Comparison of ENCODE assay signal across 1 cellular context in the genomic region with DNA sequence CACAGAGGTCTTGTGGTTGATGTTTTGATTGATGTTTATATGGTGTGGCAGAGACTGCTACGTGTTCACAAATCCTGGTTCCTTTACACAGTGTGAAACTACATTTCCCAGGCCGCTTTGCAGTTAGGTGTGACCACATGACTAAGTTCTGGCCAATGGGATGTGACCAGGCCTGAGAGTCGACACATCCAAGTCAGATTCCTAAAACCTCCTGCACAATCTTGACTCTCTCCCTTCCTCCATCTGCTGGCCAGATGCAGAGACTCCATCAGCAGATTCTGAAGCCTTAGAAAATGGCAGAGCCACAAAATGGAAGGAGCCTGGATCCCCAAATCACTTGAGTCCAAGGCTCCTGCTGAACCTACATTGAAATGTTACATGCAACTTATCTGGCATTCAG.
TF ChIP-seq lines count a peak whose summit lies in the region.

No MANE protein-coding gene starts in this region.

TF ChIP-seq in HepG2, 621 proteins besides CTCF, POLR2A, EP300 and RAD21:
- TF ChIP-seq, protein P1, sequence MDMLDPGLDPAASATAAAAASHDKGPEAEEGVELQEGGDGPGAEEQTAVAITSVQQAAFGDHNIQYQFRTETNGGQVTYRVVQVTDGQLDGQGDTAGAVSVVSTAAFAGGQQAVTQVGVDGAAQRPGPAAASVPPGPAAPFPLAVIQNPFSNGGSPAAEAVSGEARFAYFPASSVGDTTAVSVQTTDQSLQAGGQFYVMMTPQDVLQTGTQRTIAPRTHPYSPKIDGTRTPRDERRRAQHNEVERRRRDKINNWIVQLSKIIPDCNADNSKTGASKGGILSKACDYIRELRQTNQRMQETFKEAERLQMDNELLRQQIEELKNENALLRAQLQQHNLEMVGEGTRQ (IDR thresholded peaks at IDR 0.05; ENCODE audit: low read depth, low read length), result 0 out of 2 replicates have a peak, but pooled peaks have one; percentile 41
- TF ChIP-seq, protein P1 (CRISPR knock-in tag; IDR thresholded peaks at IDR 0.05; ENCODE audit: borderline replicate concordance), result peak; percentile 72; the same call in 1 of the 2 replicates
- TF ChIP-seq POLR2AphosphoS2 (IDR thresholded peaks at IDR 0.05; ENCODE audit: low read depth, low read length) (no peak), CEBPG (CRISPR knock-in tag; IDR thresholded peaks at IDR 0.05) (no peak), ZNF772 (CRISPR knock-in tag; IDR thresholded peaks at IDR 0.05) (no peak), MAFK (conservative IDR thresholded peaks at IDR 0.05 in 1 of 2, IDR thresholded peaks at IDR 0.05 in 1 of 2; ENCODE audit: low read length in 2 of 2) (no peak), SOX5 (CRISPR knock-in tag; IDR thresholded peaks at IDR 0.05; ENCODE audit: borderline replicate concordance) (no peak), ATAD3A (CRISPR knock-in tag; IDR thresholded peaks at IDR 0.05) (no peak), FOSL1 (CRISPR knock-in tag; IDR thresholded peaks at IDR 0.05; ENCODE audit: borderline replicate concordance) (no peak), ZNF383 (CRISPR knock-in tag; IDR thresholded peaks at IDR 0.05; ENCODE audit: borderline replicate concordance) (no peak), NFYC (CRISPR knock-in tag; IDR thresholded peaks at IDR 0.05) (peak; percentile 76), NFYB (CRISPR knock-in tag; IDR thresholded peaks at IDR 0.05) (peak; percentile 72), ZNF547 (CRISPR knock-in tag; IDR thresholded peaks at IDR 0.05) (no peak), ELK4 (CRISPR knock-in tag; IDR thresholded peaks at IDR 0.05; ENCODE audit: borderline replicate concordance) (no peak), ARNT2 (CRISPR knock-in tag; IDR thresholded peaks at IDR 0.05; ENCODE audit: low read depth) (no peak), ZBTB8A (CRISPR knock-in tag; IDR thresholded peaks at IDR 0.05; ENCODE audit: borderline replicate concordance, low read depth) (no peak), ZNF564 (CRISPR knock-in tag; IDR thresholded peaks at IDR 0.05) (no peak), ZSCAN21 (CRISPR knock-in tag; IDR thresholded peaks at IDR 0.05; ENCODE audit: borderline replicate concordance) (no peak), ZFP82 (CRISPR knock-in tag; IDR thresholded peaks at IDR 0.05; ENCODE audit: borderline replicate concordance) (no peak), THAP11 (CRISPR knock-in tag; IDR thresholded peaks at IDR 0.05) (peak; percentile 96), ZNF510 (CRISPR knock-in tag; IDR thresholded peaks at IDR 0.05; ENCODE audit: low read depth) (no peak), ZNF562 (CRISPR knock-in tag; IDR thresholded peaks at IDR 0.05; ENCODE audit: borderline replicate concordance) (no peak), CREB1 (IDR thresholded peaks at IDR 0.05) (no peak), CREB1 (CRISPR knock-in tag; IDR thresholded peaks at IDR 0.05) (no peak), STAT5B (CRISPR knock-in tag; IDR thresholded peaks at IDR 0.05) (no peak), HCFC1 (IDR thresholded peaks at IDR 0.05; ENCODE audit: low read depth, low read length) (peak; percentile 43; the same call in 1 of the 2 replicates), RFXAP (CRISPR knock-in tag; IDR thresholded peaks at IDR 0.05; ENCODE audit: borderline replicate concordance) (no peak), IKZF4 (CRISPR knock-in tag; IDR thresholded peaks at IDR 0.05; ENCODE audit: borderline replicate concordance, low read depth, not compliant biosample characterization) (no peak), ZNF10 (CRISPR knock-in tag; IDR thresholded peaks at IDR 0.05; ENCODE audit: borderline replicate concordance, low read depth) (no peak), YY1 (IDR thresholded peaks at IDR 0.05; ENCODE audit: insufficient read depth, insufficient replicate concordance, low read depth, low read length) (peak; percentile 29), FOXM1 (CRISPR knock-in tag; IDR thresholded peaks at IDR 0.05) (no peak), ZNF143 (CRISPR knock-in tag; IDR thresholded peaks at IDR 0.05) (peak; percentile 88), PAF1 (CRISPR knock-in tag; IDR thresholded peaks at IDR 0.05) (no peak), FOSL2 (CRISPR knock-in tag; IDR thresholded peaks at IDR 0.05) (no peak), BRCA1 (CRISPR knock-in tag; IDR thresholded peaks at IDR 0.05) (no peak), ZNF33A (CRISPR knock-in tag; IDR thresholded peaks at IDR 0.05; ENCODE audit: borderline replicate concordance) (no peak)
- TF ChIP-seq, protein P2, sequence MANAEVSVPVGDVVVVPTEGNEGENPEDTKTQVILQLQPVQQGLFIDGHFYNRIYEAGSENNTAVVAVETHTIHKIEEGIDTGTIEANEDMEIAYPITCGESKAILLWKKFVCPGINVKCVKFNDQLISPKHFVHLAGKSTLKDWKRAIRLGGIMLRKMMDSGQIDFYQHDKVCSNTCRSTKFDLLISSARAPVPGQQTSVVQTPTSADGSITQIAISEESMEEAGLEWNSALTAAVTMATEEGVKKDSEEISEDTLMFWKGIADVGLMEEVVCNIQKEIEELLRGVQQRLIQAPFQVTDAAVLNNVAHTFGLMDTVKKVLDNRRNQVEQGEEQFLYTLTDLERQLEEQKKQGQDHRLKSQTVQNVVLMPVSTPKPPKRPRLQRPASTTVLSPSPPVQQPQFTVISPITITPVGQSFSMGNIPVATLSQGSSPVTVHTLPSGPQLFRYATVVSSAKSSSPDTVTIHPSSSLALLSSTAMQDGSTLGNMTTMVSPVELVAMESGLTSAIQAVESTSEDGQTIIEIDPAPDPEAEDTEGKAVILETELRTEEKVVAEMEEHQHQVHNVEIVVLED (CRISPR knock-in tag; IDR thresholded peaks at IDR 0.05; ENCODE audit: borderline replicate concordance), result no peak
